30 cellular contexts compared by ENCODE assay signal in the genomic region with DNA sequence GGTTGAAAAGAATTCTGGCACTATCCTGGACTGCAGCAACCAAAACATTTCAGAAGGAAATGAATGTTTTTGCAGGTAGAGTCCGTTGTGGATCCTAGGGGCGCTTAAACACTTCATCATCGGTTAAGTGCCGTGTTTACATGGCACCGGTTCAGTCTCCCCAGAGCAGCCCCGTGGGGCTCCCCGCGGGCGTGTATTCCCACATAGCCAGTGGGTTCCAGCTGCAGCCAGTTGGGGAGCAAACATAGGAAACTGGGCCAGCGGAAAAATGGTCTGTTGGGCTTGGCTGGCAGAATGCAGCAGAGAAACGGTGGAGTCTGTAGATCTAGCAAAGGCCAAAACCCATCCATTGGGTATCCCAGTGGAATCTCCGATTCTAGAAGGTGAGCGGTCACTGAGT.
"Had no signal": no experiment of that assay in that cellular context is flagged by ENCODE, and none has a peak within 500 bp of the region (broad histone marks: within the 10 kb centered on the region; RNA-seq: fewer than 3 reads in every experiment).

No MANE protein-coding gene starts in this region.

- H3K9me3 ChIP-seq: adrenal gland had no signal

- H3K9me3 Mint-ChIP-seq: activated B cell treated with CpG ODN at 0.5 μM for 24 hours; activated CD8-positive, alpha-beta T cell treated with anti-CD3 and anti-CD28 coated beads for 36 hours; activated naive CD4-positive, alpha-beta T cell treated with anti-CD3 and anti-CD28 coated beads for 36 hours; activated naive CD4-positive, alpha-beta T cell treated with anti-CD3 and anti-CD28 coated beads, Interleukin-2, amount 50 U/mL, for 24 hours; activated naive CD8-positive, alpha-beta T cell treated with anti-CD3 and anti-CD28 coated beads for 36 hours; activated naive CD8-positive, alpha-beta T cell treated with anti-CD3 and anti-CD28 coated beads, Interleukin-2, amount 50 U/mL, for 24 hours; activated T-helper 1 cell treated with anti-CD3 and anti-CD28 coated beads, Interleukin-12 subunit alpha, Interleukin-12 subunit beta, Interleukin-2, Interleukin-4 antibody, amounts not matched to agents 30 ng/mL and 10 ng/mL and 1 ng/mL, durations not matched to agents 14 hours and 24 hours and 36 hours; activated T-helper 2 cell treated with anti-CD3 and anti-CD28 coated beads, Interferon-gamma antibody, Interleukin-2, Interleukin-4, amounts not matched to agents 10 μg/mL and 5 μg/mL and 100 μg/mL, durations not matched to agents 14 hours and 24 hours and 36 hours; central memory CD8-positive, alpha-beta T cell; dendritic cell treated with granulocyte-macrophage colony-stimulating factor and Interleukin-4, amounts not matched to agents 40 ng/mL and 50 ng/mL, for 4 days; effector memory CD8-positive, alpha-beta T cell; T-helper 2 cell treated with Interferon-gamma antibody and Interleukin-4, amounts not matched to agents 5 μg/mL and 100 μg/mL, for 36 hours had no signal

- ATAC-seq: activated CD4-positive, CD25-positive, alpha-beta regulatory T cell treated with anti-CD3 and anti-CD28 coated beads, Interleukin-2, amount 50 U/mL, for 24 hours; activated CD8-positive, alpha-beta T cell treated with anti-CD3 and anti-CD28 coated beads for 36 hours; activated naive CD8-positive, alpha-beta T cell treated with anti-CD3 and anti-CD28 coated beads, Interleukin-2, amount 50 U/mL, for 24 hours; effector memory CD8-positive, alpha-beta T cell; esophagus mucosa had no signal

- H3K27me3 Mint-ChIP-seq: activated B cell treated with CpG ODN at 0.5 μM for 24 hours; activated CD8-positive, alpha-beta T cell treated with anti-CD3 and anti-CD28 coated beads for 36 hours; activated naive CD4-positive, alpha-beta T cell treated with anti-CD3 and anti-CD28 coated beads, Interleukin-2, amount 50 U/mL, for 24 hours; activated naive CD8-positive, alpha-beta T cell treated with anti-CD3 and anti-CD28 coated beads for 36 hours; activated naive CD8-positive, alpha-beta T cell treated with anti-CD3 and anti-CD28 coated beads, Interleukin-2, amount 50 U/mL, for 24 hours; central memory CD8-positive, alpha-beta T cell; dendritic cell treated with granulocyte-macrophage colony-stimulating factor and Interleukin-4, amounts not matched to agents 40 ng/mL and 50 ng/mL, for 4 days; effector memory CD8-positive, alpha-beta T cell had no signal

- H3K4me1 Mint-ChIP-seq: activated B cell treated with CpG ODN at 0.5 μM for 24 hours; activated naive CD4-positive, alpha-beta T cell treated with anti-CD3 and anti-CD28 coated beads, Interleukin-2, amount 50 U/mL, for 24 hours; activated naive CD8-positive, alpha-beta T cell treated with anti-CD3 and anti-CD28 coated beads for 36 hours; activated naive CD8-positive, alpha-beta T cell treated with anti-CD3 and anti-CD28 coated beads, Interleukin-2, amount 50 U/mL, for 24 hours; central memory CD8-positive, alpha-beta T cell had no signal

- H3K27me3 ChIP-seq: adrenal gland, brain microvascular endothelial cell had no signal

- H3K4me3 ChIP-seq: adrenal gland, coronary artery had no signal

- H3K4me1 ChIP-seq: adrenal gland had no signal

- H3K36me3 Mint-ChIP-seq: activated naive CD8-positive, alpha-beta T cell treated with anti-CD3 and anti-CD28 coated beads for 36 hours had no signal

- H3K4me3 Mint-ChIP-seq: activated B cell treated with CpG ODN at 0.5 μM for 24 hours; activated CD8-positive, alpha-beta T cell treated with anti-CD3 and anti-CD28 coated beads for 36 hours; activated naive CD4-positive, alpha-beta T cell treated with anti-CD3 and anti-CD28 coated beads for 36 hours; activated naive CD4-positive, alpha-beta T cell treated with anti-CD3 and anti-CD28 coated beads, Interleukin-2, amount 50 U/mL, for 24 hours; activated naive CD8-positive, alpha-beta T cell treated with anti-CD3 and anti-CD28 coated beads for 36 hours; activated naive CD8-positive, alpha-beta T cell treated with anti-CD3 and anti-CD28 coated beads, Interleukin-2, amount 50 U/mL, for 24 hours; activated T-helper 1 cell treated with anti-CD3 and anti-CD28 coated beads, Interleukin-12 subunit alpha, Interleukin-12 subunit beta, Interleukin-2, Interleukin-4 antibody, amounts not matched to agents 30 ng/mL and 10 ng/mL and 1 ng/mL, durations not matched to agents 14 hours and 24 hours and 36 hours; central memory CD8-positive, alpha-beta T cell; dendritic cell treated with granulocyte-macrophage colony-stimulating factor and Interleukin-4, amounts not matched to agents 40 ng/mL and 50 ng/mL, for 4 days; effector memory CD8-positive, alpha-beta T cell; T-helper 2 cell treated with Interferon-gamma antibody and Interleukin-4, amounts not matched to agents 5 μg/mL and 100 μg/mL, for 36 hours had no signal

- H3K27ac Mint-ChIP-seq: activated B cell treated with CpG ODN at 0.5 μM for 24 hours; activated CD8-positive, alpha-beta T cell treated with anti-CD3 and anti-CD28 coated beads for 36 hours; activated naive CD4-positive, alpha-beta T cell treated with anti-CD3 and anti-CD28 coated beads for 36 hours; activated naive CD4-positive, alpha-beta T cell treated with anti-CD3 and anti-CD28 coated beads, Interleukin-2, amount 50 U/mL, for 24 hours; activated naive CD8-positive, alpha-beta T cell treated with anti-CD3 and anti-CD28 coated beads for 36 hours; activated naive CD8-positive, alpha-beta T cell treated with anti-CD3 and anti-CD28 coated beads, Interleukin-2, amount 50 U/mL, for 24 hours; activated T-helper 1 cell treated with anti-CD3 and anti-CD28 coated beads, Interleukin-12 subunit alpha, Interleukin-12 subunit beta, Interleukin-2, Interleukin-4 antibody, amounts not matched to agents 30 ng/mL and 10 ng/mL and 1 ng/mL, durations not matched to agents 14 hours and 24 hours and 36 hours; activated T-helper 2 cell treated with anti-CD3 and anti-CD28 coated beads, Interferon-gamma antibody, Interleukin-2, Interleukin-4, amounts not matched to agents 10 μg/mL and 5 μg/mL and 100 μg/mL, durations not matched to agents 14 hours and 24 hours and 36 hours; dendritic cell treated with granulocyte-macrophage colony-stimulating factor and Interleukin-4, amounts not matched to agents 40 ng/mL and 50 ng/mL, for 4 days; T-helper 2 cell treated with Interferon-gamma antibody and Interleukin-4, amounts not matched to agents 5 μg/mL and 100 μg/mL, for 36 hours had no signal

- H3K36me3 ChIP-seq: brain microvascular endothelial cell had no signal

- DNase-seq: activated B cell treated with CpG ODN at 0.5 μM for 24 hours; activated CD4-positive, alpha-beta T cell treated with anti-CD3 and anti-CD28 coated beads for 48 hours; activated CD4-positive, alpha-beta T cell treated with anti-CD3 and anti-CD28 coated beads, Interleukin-2, amount 50 U/mL, for 1 hour; activated CD4-positive, alpha-beta T cell treated with anti-CD3 and anti-CD28 coated beads, Interleukin-2, amount 50 U/mL, for 48 hours; activated CD8-positive, alpha-beta memory T cell treated with anti-CD3 and anti-CD28 coated beads for 24 hours; activated CD8-positive, alpha-beta T cell treated with anti-CD3 and anti-CD28 coated beads for 36 hours; activated effector memory CD4-positive, alpha-beta T cell treated with anti-CD3 and anti-CD28 coated beads, Interleukin-2, amount 50 U/mL, for 16 hours; activated naive CD4-positive, alpha-beta T cell treated with anti-CD3 and anti-CD28 coated beads for 36 hours; activated naive CD8-positive, alpha-beta T cell treated with anti-CD3 and anti-CD28 coated beads for 36 hours; activated naive CD8-positive, alpha-beta T cell treated with anti-CD3 and anti-CD28 coated beads, Interleukin-2, amount 50 U/mL, for 24 hours; activated T-cell treated with anti-CD3 and anti-CD28 coated beads, Interleukin-2, amount 50 U/mL, for 1 hour; activated T-cell treated with anti-CD3 and anti-CD28 coated beads, Interleukin-2, amount 50 U/mL, for 48 hours; adrenal gland; amygdala; brain microvascular endothelial cell; effector CD4-positive, alpha-beta T cell; effector memory CD8-positive, alpha-beta T cell; foreskin fibroblast; head of caudate nucleus; T1000; WERI-Rb-1 had no signal

- H3K27ac ChIP-seq: adrenal gland, brain microvascular endothelial cell, coronary artery, WERI-Rb-1 had no signal
